In genomic region chr5:152178350-152178699, GRCh38 we compare ENCODE assay signal across 19 cellular contexts.
"Had no signal": no experiment of that assay in that cellular context is flagged by ENCODE, and none has a peak within 500 bp of the region (broad histone marks: within the 10 kb centered on the region; RNA-seq: fewer than 3 reads in every experiment).

No MANE protein-coding gene starts in this region.

- DNase-seq: effector CD4-positive, alpha-beta T cell; endodermal cell; erythroblast; head of caudate nucleus; mammary epithelial cell; mucosa of descending colon; naive thymus-derived CD8-positive, alpha-beta T cell; psoas muscle; retina; right lobe of liver; stimulated activated CD4-positive, alpha-beta T cell treated with anti-CD3 and anti-CD28 coated beads, Interleukin-2, amount 100 ng/mL, for 24 hours; stimulated activated CD4-positive, alpha-beta T cell treated with anti-CD3 and anti-CD28 coated beads, Interleukin-4, amount 100 ng/mL, for 4 hours; stimulated activated naive B cell treated with anti-CD40 and anti-IgM and Interleukin-4, amounts not matched to agents 10 μg/mL and 1 μg/mL and 100 μg/mL, for 72 hours; stimulated activated naive CD8-positive, alpha-beta T cell treated with anti-CD3 and anti-CD28 coated beads, Interleukin-15, amount 100 ng/mL, for 72 hours had no signal

- H3K4me1 ChIP-seq: foreskin keratinocyte, psoas muscle, right lobe of liver had no signal

- H3K9me3 ChIP-seq: neutrophil, psoas muscle, right lobe of liver, thoracic aorta had no signal

- H3K4me3 ChIP-seq: coronary artery, hepatocyte, mucosa of descending colon, psoas muscle, right lobe of liver, thoracic aorta had no signal

- H3K36me3 ChIP-seq: neutrophil, right lobe of liver, thoracic aorta had no signal

- H3K4me2 ChIP-seq: hepatocyte had no signal

- H2AFZ ChIP-seq: hepatocyte had no signal

- H3K27ac ChIP-seq: coronary artery, foreskin keratinocyte, hepatocyte, neutrophil, psoas muscle, right lobe of liver, thoracic aorta had no signal

- H3K27me3 ChIP-seq: foreskin keratinocyte, hepatocyte, neutrophil, right lobe of liver had no signal

- H3K79me2 ChIP-seq: hepatocyte had no signal
